20 cellular contexts compared by ENCODE assay signal in genomic region chr18:73669299-73669698, GRCh38.
DNase-seq lines count a peak whose midpoint lies in the region; ATAC-seq and TF ChIP-seq lines count a peak whose summit lies in the region.
"Had no signal": no experiment of that assay in that cellular context is flagged by ENCODE, and none has a peak within 500 bp of the region (broad histone marks: within the 10 kb centered on the region; RNA-seq: fewer than 3 reads in every experiment).

No MANE protein-coding gene starts in this region.

- no peaks in the 10 kb centered on the region for H3K27me3 Mint-ChIP-seq in progenitor cell of endocrine pancreas
- H3K27me3 Mint-ChIP-seq: activated T-cell treated with anti-CD3 and anti-CD28 coated beads, Interleukin-2, amount 50 U/mL, for 24 hours; natural killer cell treated with Interleukin-12 subunit alpha and Interleukin-12 subunit beta and Interleukin-15 and Interleukin-18, amount 100 ng/mL, for 72 hours had no signal

- H3K9me3 Mint-ChIP-seq in progenitor cell of endocrine pancreas (ENCODE audit: low read depth), result peaks cover 3% of the 10 kb centered on the region

- H3K4me3 Mint-ChIP-seq in progenitor cell of endocrine pancreas (ENCODE audit: low read depth), result no peak overlapping the region
- H3K4me3 Mint-ChIP-seq: activated T-cell treated with anti-CD3 and anti-CD28 coated beads, Interleukin-2, amount 50 U/mL, for 24 hours; natural killer cell treated with Interleukin-12 subunit alpha and Interleukin-12 subunit beta and Interleukin-15 and Interleukin-18, amount 100 ng/mL, for 72 hours; stimulated activated effector memory CD8-positive, alpha-beta T cell treated with anti-CD3 and anti-CD28 coated beads, Interleukin-12 subunit alpha, Interleukin-12 subunit beta, amount 100 ng/mL, for 72 hours had no signal

- H3K4me3 ChIP-seq in epithelial cell of esophagus (ENCODE audit: low read length) (no peak overlapping the region), dorsolateral prefrontal cortex (no peak overlapping the region)
- H3K4me3 ChIP-seq: BLaER1 treated with 17β-estradiol and CSF1 and Interleukin-3, amounts not matched to agents 10 nM and 100 nM; colonic mucosa; esophagus muscularis mucosa; left ventricle myocardium inferior; right lobe of liver; transverse colon had no signal

- H3K27me3 ChIP-seq in dorsolateral prefrontal cortex, result no peaks in the 10 kb centered on the region
- H3K27me3 ChIP-seq: BLaER1 treated with 17β-estradiol and CSF1 and Interleukin-3, amounts not matched to agents 10 nM and 100 nM; colonic mucosa; esophagus muscularis mucosa; right lobe of liver; transverse colon had no signal

- TF ChIP-seq CTCF in epithelial cell of esophagus (IDR thresholded peaks at IDR 0.05; ENCODE audit: insufficient read depth, low read depth, low read length, missing control alignments), result no peak
- TF ChIP-seq CTCF in progenitor cell of endocrine pancreas (IDR thresholded peaks at IDR 0.05; ENCODE audit: unreplicated experiment), result no peak
- TF ChIP-seq CTCF in dorsolateral prefrontal cortex (IDR thresholded peaks at IDR 0.05 in 54 of 56, conservative IDR thresholded peaks at IDR 0.05 in 2 of 56; ENCODE audit: low read depth in 1 of 56, partially characterized antibody in 56 of 56), result no peak

- H3K27ac Mint-ChIP-seq in progenitor cell of endocrine pancreas, result peak overlapping the region; percentile 62
- H3K27ac Mint-ChIP-seq: activated T-cell treated with anti-CD3 and anti-CD28 coated beads, Interleukin-2, amount 50 U/mL, for 24 hours; natural killer cell treated with Interleukin-12 subunit alpha and Interleukin-12 subunit beta and Interleukin-15 and Interleukin-18, amount 100 ng/mL, for 72 hours; stimulated activated effector memory CD8-positive, alpha-beta T cell treated with anti-CD3 and anti-CD28 coated beads, Interleukin-12 subunit alpha, Interleukin-12 subunit beta, amount 100 ng/mL, for 72 hours had no signal

- ATAC-seq in GM21529 (IDR thresholded peaks at IDR 0.05; ENCODE audit: unreplicated experiment), result no peak
- ATAC-seq in HG03108 (IDR thresholded peaks at IDR 0.05; ENCODE audit: unreplicated experiment), result no peak
- ATAC-seq: natural killer cell treated with Interleukin-12 subunit alpha and Interleukin-12 subunit beta and Interleukin-15 and Interleukin-18, amount 100 ng/mL, for 72 hours; right lobe of liver; stimulated activated effector memory CD8-positive, alpha-beta T cell treated with anti-CD3 and anti-CD28 coated beads, Interleukin-12 subunit alpha, Interleukin-12 subunit beta, amount 100 ng/mL, for 72 hours had no signal

- H3K4me1 Mint-ChIP-seq in progenitor cell of endocrine pancreas (ENCODE audit: low read depth), result peaks cover 20% of the 10 kb centered on the region
- H3K4me1 Mint-ChIP-seq: stimulated activated effector memory CD8-positive, alpha-beta T cell treated with anti-CD3 and anti-CD28 coated beads, Interleukin-12 subunit alpha, Interleukin-12 subunit beta, amount 100 ng/mL, for 72 hours had no signal

- intact Hi-C loops in dorsolateral prefrontal cortex (cut with DNase I), result no loop called here

- H3K36me3 Mint-ChIP-seq in progenitor cell of endocrine pancreas (ENCODE audit: insufficient read depth), result no peaks in the 10 kb centered on the region
- H3K36me3 Mint-ChIP-seq: natural killer cell treated with Interleukin-12 subunit alpha and Interleukin-12 subunit beta and Interleukin-15 and Interleukin-18, amount 100 ng/mL, for 72 hours; stimulated activated effector memory CD8-positive, alpha-beta T cell treated with anti-CD3 and anti-CD28 coated beads, Interleukin-12 subunit alpha, Interleukin-12 subunit beta, amount 100 ng/mL, for 72 hours had no signal

- peak; percentile 81 for DNase-seq in EH (ENCODE audit: low read depth)
- DNase-seq in RPMI7951 (ENCODE audit: low read depth), result peak; percentile 41
- peak; percentile 50 for DNase-seq in epithelial cell of esophagus (ENCODE audit: low read depth)
- no peak for DNase-seq in progenitor cell of endocrine pancreas (ENCODE audit: low spot score, unreplicated experiment)
- no peak for DNase-seq in dorsolateral prefrontal cortex
- DNase-seq in C1 segment of cervical spinal cord (lab: John Stamatoyannopoulos, UW), result no peak
- DNase-seq: activated T-cell treated with anti-CD3 and anti-CD28 coated beads, Interleukin-2, amount 50 U/mL, for 24 hours; colonic mucosa; GOT3; left ventricle myocardium inferior; MV-4-11; NCI-H2171; right lobe of liver; transverse colon had no signal

- no peak overlapping the region for H3K27ac ChIP-seq in dorsolateral prefrontal cortex
- H3K27ac ChIP-seq: BLaER1 treated with 17β-estradiol and CSF1 and Interleukin-3, amounts not matched to agents 10 nM and 100 nM; colonic mucosa; esophagus muscularis mucosa; left ventricle myocardium inferior; right lobe of liver; transverse colon had no signal

Comparison
In these comparisons a context has a peak if more than half of its experiments do, and no peak if none do; other contexts are left out.
1. DNase-seq: peak in EH (single experiment), RPMI7951 (single experiment) and epithelial cell of esophagus (single experiment); none in progenitor cell of endocrine pancreas (single experiment), dorsolateral prefrontal cortex (0 of 10) and C1 segment of cervical spinal cord (0 of 14).